In the genomic region with DNA sequence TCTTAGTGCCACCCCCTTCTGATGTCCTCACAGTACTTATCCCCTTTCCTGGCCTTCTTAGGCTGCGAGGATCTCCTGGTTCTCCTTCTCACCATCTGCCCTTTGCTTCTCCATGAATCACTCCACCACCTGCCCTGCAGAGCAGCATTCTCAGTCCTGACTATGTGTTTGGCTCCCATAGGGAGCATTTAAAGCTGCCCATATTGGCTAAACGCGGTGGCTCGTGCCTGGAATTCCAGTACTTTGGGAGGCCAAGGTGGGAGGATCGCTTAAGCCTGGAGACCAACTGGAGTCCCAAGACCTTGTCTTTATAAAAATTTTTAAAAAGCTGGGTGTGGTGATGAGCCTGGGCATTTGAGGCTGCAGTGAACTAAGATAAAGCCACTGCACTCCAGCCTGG, we compare ENCODE assay signal across 17 cellular contexts. TPM values are rescaled to one million over a fixed set of nuclear protein-coding genes. Genes with fewer than 3 reads are reported as not detected.
DNase-seq lines count a peak whose midpoint lies in the region; ATAC-seq and TF ChIP-seq lines count a peak whose summit lies in the region.
"Had no signal": no experiment of that assay in that cellular context is flagged by ENCODE, and none has a peak within 500 bp of the region (broad histone marks: within the 10 kb centered on the region; RNA-seq: fewer than 3 reads in every experiment).

No MANE protein-coding gene starts in this region.

- H3K27ac ChIP-seq in heart right ventricle (no peak overlapping the region), trophoblast cell (ENCODE audit: low read depth, low read length) (no peak overlapping the region)
- H3K27ac ChIP-seq: BLaER1 had no signal

- no peak overlapping the region for H3K14ac ChIP-seq in trophoblast cell (ENCODE audit: low read length)

- no peak overlapping the region for H2BK5ac ChIP-seq in trophoblast cell (ENCODE audit: low read depth, low read length, poor library complexity)

- H3K79me2 ChIP-seq in trophoblast cell (ENCODE audit: control insufficient read depth, insufficient read depth, low read length, poor library complexity): no peaks in the 10 kb centered on the region

- no peak overlapping the region for H2BK12ac ChIP-seq in trophoblast cell (ENCODE audit: low read length)

- peaks cover 0 to 28% (median 5%) of the 10 kb centered on the region in 7 donors for H3K27me3 ChIP-seq in heart right ventricle
- no peaks in the 10 kb centered on the region for H3K27me3 ChIP-seq in trophoblast cell (ENCODE audit: insufficient read depth, low read length)
- H3K27me3 ChIP-seq: BE2C, BLaER1 had no signal

- peak; percentile 26 for DNase-seq in cardiac septum (ENCODE audit: low spot score)
- DNase-seq in heart right ventricle: no peak
- DNase-seq in trophoblast cell: peak; percentile 74 to 92
- DNase-seq in NCI-H2196 treated with DMSO at 0.1 percent for 48 hours (lab: John Stamatoyannopoulos, UW; ENCODE audit: unreplicated experiment): no peak
- DNase-seq: 8988T; BE2C; CD4-positive, alpha-beta memory T cell; CD4-positive, CD25-positive, alpha-beta regulatory T cell; COR-L47; DMS153; DMS79; DND-41; EL; GDM1 had no signal

- H4K8ac ChIP-seq in trophoblast cell (ENCODE audit: low read depth, low read length): no peak overlapping the region

- 96 to 97% methylated on average over 5 of the region's 5 CpGs for WGBS in heart right ventricle, 2 donors
- WGBS in trophoblast cell (ENCODE audit: extremely low coverage, insufficient coverage, insufficient read length): no CpG with 5 or more reads among the region's 5 CpGs

- H4K91ac ChIP-seq in trophoblast cell (ENCODE audit: low read depth, low read length): no peak overlapping the region

- ATAC-seq in heart right ventricle (no peak), GM18867 (IDR thresholded peaks at IDR 0.05; ENCODE audit: unreplicated experiment) (no peak)
- ATAC-seq: GM12878 had no signal

- H2AFZ ChIP-seq in trophoblast cell (ENCODE audit: insufficient read depth, low read length, poor library complexity): no peak overlapping the region

- H3K79me1 ChIP-seq in trophoblast cell (ENCODE audit: low read length): no peaks in the 10 kb centered on the region

- H3K23ac ChIP-seq in trophoblast cell (ENCODE audit: low read length): no peak overlapping the region

- H3K4me1 ChIP-seq in heart right ventricle (peaks cover 0 to 23% (median 17%) of the 10 kb centered on the region in 9 donors), trophoblast cell (ENCODE audit: control insufficient read depth in 1 of 2, insufficient read depth in 2 of 2, low read length in 2 of 2) (no peaks in the 10 kb centered on the region)
- H3K4me1 ChIP-seq: BLaER1 had no signal

- H3K18ac ChIP-seq in trophoblast cell (ENCODE audit: low read length): no peak overlapping the region

- H2AK5ac ChIP-seq in trophoblast cell (ENCODE audit: low read length): no peak overlapping the region

- no peaks in the 10 kb centered on the region for H3K36me3 ChIP-seq in heart right ventricle
- no peaks in the 10 kb centered on the region for H3K36me3 ChIP-seq in trophoblast cell (ENCODE audit: control insufficient read depth in 1 of 2, insufficient read depth in 2 of 2, low read length in 2 of 2)
- H3K36me3 ChIP-seq: BE2C, BLaER1 had no signal

- H3K4ac ChIP-seq in trophoblast cell (ENCODE audit: low read depth, low read length): no peak overlapping the region

- no peak overlapping the region for H4K12ac ChIP-seq in trophoblast cell (ENCODE audit: low read depth, low read length)

- H3K4me2 ChIP-seq in trophoblast cell (ENCODE audit: low read length): no peak overlapping the region
- H3K4me2 ChIP-seq: BLaER1 had no signal

- H3K9me3 ChIP-seq in heart right ventricle (no peaks in the 10 kb centered on the region), trophoblast cell (ENCODE audit: insufficient read depth, low read depth, low read length) (peaks cover 3% of the 10 kb centered on the region)
- H3K9me3 ChIP-seq: BE2C, BLaER1 had no signal

- H3K4me3 ChIP-seq in heart right ventricle: no peak overlapping the region
- no peak overlapping the region for H3K4me3 ChIP-seq in trophoblast cell (ENCODE audit: low read depth, low read length)
- H3K4me3 ChIP-seq: BLaER1, GM12878 had no signal

- no peak overlapping the region for H2BK120ac ChIP-seq in trophoblast cell (ENCODE audit: insufficient read depth, low read length, poor library complexity)

- H3K9ac ChIP-seq in trophoblast cell (ENCODE audit: low read length): no peak overlapping the region
- H3K9ac ChIP-seq: BLaER1 had no signal

- intact Hi-C loops in cardiac septum (cut with DNase I) (no loop called here), heart right ventricle (cut with DNase I) (no loop called here)

- no peak for TF ChIP-seq CTCF in heart right ventricle (IDR thresholded peaks at IDR 0.05)

RNA-seq across cellular contexts. Expression of gene TLE3, which starts 36.1 kb away (rescaled TPM):
- total RNA-seq in cardiac septum: 32.6 TPM
- 10 to 100 TPM in 9 of 10 donors, 1 to 10 TPM in 1; 9.7 to 21.7 (median 13.6) TPM for total RNA-seq in heart right ventricle
- 1 to 10 TPM; 7.5 to 8.4 TPM for polyA plus RNA-seq in heart right ventricle
- polyA plus RNA-seq in trophoblast cell (2013): 139 and 146 TPM in 2 replicates

Comparison
In these comparisons a context has a peak if more than half of its experiments do, and no peak if none do; other contexts are left out.
1. DNase-seq: peak in cardiac septum (single experiment) and trophoblast cell (2 of 2); none in heart right ventricle (0 of 2) and NCI-H2196 treated with DMSO at 0.1 percent for 48 hours (single experiment).